In the genomic region with DNA sequence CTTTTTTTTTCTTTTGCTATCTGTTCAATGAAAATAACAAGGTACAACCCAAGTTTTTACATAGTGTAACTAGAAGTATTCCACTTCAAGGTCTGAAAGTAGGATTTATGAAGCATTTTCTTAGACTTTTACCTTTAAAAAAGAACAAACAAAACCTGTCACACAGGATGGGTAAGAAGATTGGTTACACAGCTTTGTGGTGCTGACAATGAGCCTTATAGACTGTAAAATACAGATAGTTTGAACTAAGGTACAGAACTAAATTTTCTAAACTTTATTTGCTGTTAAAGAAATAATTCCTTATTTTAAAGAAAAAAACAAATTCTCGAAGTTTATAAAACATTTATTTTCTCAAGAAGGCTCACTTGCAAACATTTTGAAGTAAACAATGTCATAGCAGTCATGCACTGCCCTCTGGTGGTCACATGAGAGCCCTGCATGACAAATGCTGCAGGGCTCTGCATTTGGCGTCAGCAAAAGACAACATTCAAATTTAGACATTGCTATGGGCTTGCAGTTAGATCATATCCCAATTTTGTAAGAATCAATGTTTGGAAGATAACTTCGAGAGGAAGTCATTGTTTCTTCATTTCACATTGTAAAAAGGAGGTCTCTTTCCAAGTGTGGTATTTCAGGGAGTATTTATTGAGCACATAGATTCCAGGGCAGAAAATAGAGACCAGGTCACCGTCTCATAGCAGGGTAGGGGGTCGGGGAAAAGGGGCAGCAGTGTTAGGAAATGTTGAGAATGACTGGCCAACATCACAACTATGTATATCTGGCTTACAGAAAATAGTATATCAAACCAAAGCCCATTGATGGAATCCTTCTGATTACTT, we compare ENCODE assay signal across 8 cellular contexts.
DNase-seq lines count a peak whose midpoint lies in the region; ATAC-seq and TF ChIP-seq lines count a peak whose summit lies in the region.

No MANE protein-coding gene starts in this region.

- H3K4me3 ChIP-seq in fibroblast of the aortic adventitia (ENCODE audit: low read depth, low read length): no peak overlapping the region
- H3K4me3 ChIP-seq in parathyroid adenoma (ENCODE audit: low read depth, low read length): no peak overlapping the region

- peak; percentile 98 for TF ChIP-seq CTCF in fibroblast of the aortic adventitia (IDR thresholded peaks at IDR 0.05; ENCODE audit: insufficient read depth, low read length)
- peak; percentile 86 for TF ChIP-seq CTCF in parathyroid adenoma (IDR thresholded peaks at IDR 0.05)

- ATAC-seq in GM18508 (IDR thresholded peaks at IDR 0.05; ENCODE audit: insufficient read depth, unreplicated experiment): peak; percentile 84
- ATAC-seq in HG02885 (IDR thresholded peaks at IDR 0.05; ENCODE audit: poor library complexity, unreplicated experiment): peak; percentile 97

- no peaks in the 10 kb centered on the region for H3K4me1 ChIP-seq in parathyroid adenoma

- DNase-seq in CD1c-positive myeloid dendritic cell (ENCODE audit: extremely low spot score): peak; percentile 63
- peak; percentile 62 for DNase-seq in NCI-H2227 (lab: John Stamatoyannopoulos, UW; ENCODE audit: unreplicated experiment)
- DNase-seq in activated T-cell treated with anti-CD3 and anti-CD28 coated beads for 1 hour (ENCODE audit: low read depth): peak; percentile 35
- DNase-seq in fibroblast of the aortic adventitia (ENCODE audit: low read depth): peak; percentile 69
- DNase-seq in T1000 (lab: John Stamatoyannopoulos, UW): no peak

- H3K9ac ChIP-seq in parathyroid adenoma: no peak overlapping the region

- no peaks in the 10 kb centered on the region for H3K9me3 ChIP-seq in parathyroid adenoma (ENCODE audit: control insufficient read depth, low read length)

- no peaks in the 10 kb centered on the region for H3K36me3 ChIP-seq in parathyroid adenoma (ENCODE audit: control insufficient read depth, insufficient read depth, low read length)

- H3K27me3 ChIP-seq in parathyroid adenoma (ENCODE audit: control insufficient read depth, insufficient read depth, low read length): no peaks in the 10 kb centered on the region

- no peaks in the 10 kb centered on the region for H3K79me2 ChIP-seq in parathyroid adenoma

- H3K4me2 ChIP-seq in parathyroid adenoma (ENCODE audit: low read length): no peak overlapping the region

- H3K27ac ChIP-seq in parathyroid adenoma: no peak overlapping the region

- no peak overlapping the region for H2AFZ ChIP-seq in parathyroid adenoma
